ENCODE assay signal across 21 cellular contexts in genomic region chr15:89059006-89059405, GRCh38.
"Had no signal": no experiment of that assay in that cellular context is flagged by ENCODE, and none has a peak within 500 bp of the region (broad histone marks: within the 10 kb centered on the region; RNA-seq: fewer than 3 reads in every experiment).

No MANE protein-coding gene starts in this region.

- DNase-seq: activated T-cell treated with anti-CD3 and anti-CD28 coated beads, Interleukin-2, amount 50 U/mL, for 1 hour; aorta; effector memory CD8-positive, alpha-beta T cell; gastrocnemius medialis; hippocampal formation; kidney glomerular epithelial cell; left ventricle myocardium inferior; pancreas; psoas muscle; spleen; stimulated activated CD4-positive, alpha-beta T cell treated with anti-CD3 and anti-CD28 coated beads, Interleukin-4, amount 100 ng/mL, for 1 hour; stimulated activated naive CD4-positive, alpha-beta T cell treated with Interleukin-2 at 50 U/mL for 16 hours; T1000; thyroid gland had no signal

- H3K4me3 ChIP-seq: dorsolateral prefrontal cortex, gastrocnemius medialis, left ventricle myocardium inferior, pancreas, psoas muscle, right atrium auricular region, spleen, thyroid gland had no signal

- ATAC-seq: activated naive CD4-positive, alpha-beta T cell treated with anti-CD3 and anti-CD28 coated beads, Interleukin-2, amount 50 U/mL, for 72 hours; effector memory CD8-positive, alpha-beta T cell; gastrocnemius medialis; natural killer cell treated with Interleukin-12 subunit alpha and Interleukin-12 subunit beta and Interleukin-15 and Interleukin-18, amount 100 ng/mL, for 72 hours; pancreas; WTC11 had no signal

- H3K27me3 ChIP-seq: dorsolateral prefrontal cortex, gastrocnemius medialis, pancreas, right atrium auricular region, spleen, thyroid gland had no signal

- H3K27ac ChIP-seq: gastrocnemius medialis, left ventricle myocardium inferior, pancreas, psoas muscle, right atrium auricular region, spleen, thyroid gland had no signal

- H3K36me3 ChIP-seq: gastrocnemius medialis, left ventricle myocardium inferior, pancreas, right atrium auricular region, spleen, thyroid gland had no signal

- H3K9me3 ChIP-seq: gastrocnemius medialis, left ventricle myocardium inferior, pancreas, psoas muscle, right atrium auricular region, spleen, thyroid gland had no signal

- H3K4me1 ChIP-seq: pancreas, right atrium auricular region had no signal

- FAIRE-seq: colon, endothelial cell of umbilical vein, pancreas had no signal
